17 cellular contexts compared by ENCODE assay signal in genomic region chr10:124605001-124605370, GRCh38.
DNase-seq lines count a peak whose midpoint lies in the region; ATAC-seq and TF ChIP-seq lines count a peak whose summit lies in the region.
"Had no signal": no experiment of that assay in that cellular context is flagged by ENCODE, and none has a peak within 500 bp of the region (broad histone marks: within the 10 kb centered on the region; RNA-seq: fewer than 3 reads in every experiment).

No MANE protein-coding gene starts in this region.

- peaks cover 3 to 9% of the 10 kb centered on the region in 2 donors for H3K4me1 Mint-ChIP-seq in natural killer cell treated with Interleukin-12 subunit alpha and Interleukin-12 subunit beta and Interleukin-15 and Interleukin-18, amount 100 ng/mL, for 72 hours (ENCODE audit: low read depth in 2 of 2)
- H3K4me1 Mint-ChIP-seq in natural killer cell: peaks cover 0 to 33% of the 10 kb centered on the region in 2 donors
- H3K4me1 Mint-ChIP-seq: activated naive CD8-positive, alpha-beta T cell treated with anti-CD3 and anti-CD28 coated beads for 36 hours had no signal

- intact Hi-C loops in natural killer cell (cut with micrococcal nuclease): no loop called here

- ATAC-seq in natural killer cell treated with Interleukin-12 subunit alpha and Interleukin-12 subunit beta and Interleukin-15 and Interleukin-18, amount 100 ng/mL, for 72 hours: no peak
- ATAC-seq in natural killer cell: no peak
- ATAC-seq: activated T-cell treated with anti-CD3 and anti-CD28 coated beads, Interleukin-2, amount 50 U/mL, for 72 hours; Panc1 had no signal

- H3K27me3 Mint-ChIP-seq in natural killer cell treated with Interleukin-12 subunit alpha and Interleukin-12 subunit beta and Interleukin-15 and Interleukin-18, amount 100 ng/mL, for 72 hours: no peaks in the 10 kb centered on the region
- H3K27me3 Mint-ChIP-seq in natural killer cell (ENCODE audit: low read depth in 2 of 2): no peaks in the 10 kb centered on the region
- H3K27me3 Mint-ChIP-seq: activated CD4-positive, alpha-beta memory T cell treated with anti-CD3 and anti-CD28 coated beads, Interleukin-2, amount 10 ng/mL, durations not matched to agents 7 days and 5 days; activated naive CD8-positive, alpha-beta T cell treated with anti-CD3 and anti-CD28 coated beads for 36 hours; CD8-positive, alpha-beta memory T cell had no signal

- no peaks in the 10 kb centered on the region for H3K36me3 Mint-ChIP-seq in natural killer cell treated with Interleukin-12 subunit alpha and Interleukin-12 subunit beta and Interleukin-15 and Interleukin-18, amount 100 ng/mL, for 72 hours
- no peaks in the 10 kb centered on the region for H3K36me3 Mint-ChIP-seq in natural killer cell
- H3K36me3 Mint-ChIP-seq: activated naive CD8-positive, alpha-beta T cell treated with anti-CD3 and anti-CD28 coated beads for 36 hours; CD8-positive, alpha-beta memory T cell had no signal

- no peak overlapping the region for H3K27ac Mint-ChIP-seq in natural killer cell treated with Interleukin-12 subunit alpha and Interleukin-12 subunit beta and Interleukin-15 and Interleukin-18, amount 100 ng/mL, for 72 hours
- H3K27ac Mint-ChIP-seq in natural killer cell: peak overlapping the region in 1 of 2 donors; percentile 66
- H3K27ac Mint-ChIP-seq: activated CD4-positive, alpha-beta memory T cell treated with anti-CD3 and anti-CD28 coated beads, Interleukin-2, amount 10 ng/mL, durations not matched to agents 7 days and 5 days; activated T-cell treated with anti-CD3 and anti-CD28 coated beads, Interleukin-2, amount 50 U/mL, for 72 hours had no signal

- TF ChIP-seq CTCF in natural killer cell (IDR thresholded peaks at IDR 0.05): no peak

- no peaks in the 10 kb centered on the region for H3K9me3 Mint-ChIP-seq in natural killer cell treated with Interleukin-12 subunit alpha and Interleukin-12 subunit beta and Interleukin-15 and Interleukin-18, amount 100 ng/mL, for 72 hours
- H3K9me3 Mint-ChIP-seq in natural killer cell: no peaks in the 10 kb centered on the region
- H3K9me3 Mint-ChIP-seq: activated CD4-positive, alpha-beta memory T cell treated with anti-CD3 and anti-CD28 coated beads, Interleukin-2, amount 10 ng/mL, durations not matched to agents 7 days and 5 days; activated naive CD8-positive, alpha-beta T cell treated with anti-CD3 and anti-CD28 coated beads for 36 hours; activated T-cell treated with anti-CD3 and anti-CD28 coated beads, Interleukin-2, amount 50 U/mL, for 72 hours; CD8-positive, alpha-beta memory T cell had no signal

- H3K4me3 Mint-ChIP-seq in natural killer cell treated with Interleukin-12 subunit alpha and Interleukin-12 subunit beta and Interleukin-15 and Interleukin-18, amount 100 ng/mL, for 72 hours: no peak overlapping the region
- H3K4me3 Mint-ChIP-seq in natural killer cell: no peak overlapping the region
- H3K4me3 Mint-ChIP-seq: activated CD4-positive, alpha-beta memory T cell treated with anti-CD3 and anti-CD28 coated beads, Interleukin-2, amount 10 ng/mL, durations not matched to agents 7 days and 5 days; activated naive CD8-positive, alpha-beta T cell treated with anti-CD3 and anti-CD28 coated beads for 36 hours; activated T-cell treated with anti-CD3 and anti-CD28 coated beads, Interleukin-2, amount 50 U/mL, for 72 hours had no signal

- DNase-seq in natural killer cell treated with Interleukin-12 subunit alpha and Interleukin-12 subunit beta and Interleukin-15 and Interleukin-18, amount 100 ng/mL, for 72 hours (ENCODE audit: low spot score): peak; percentile 45
- DNase-seq in natural killer cell (no peak), globus pallidus (ENCODE audit: low spot score) (peak; percentile 95), pons (ENCODE audit: low spot score) (peak; percentile 93), NCI-H2171 treated with DMSO at 0.1 percent for 48 hours (lab: John Stamatoyannopoulos, UW) (no peak), 8988T (no peak)
- no peak for DNase-seq in activated CD4-positive, CD25-positive, alpha-beta regulatory T cell treated with anti-CD3 and anti-CD28 coated beads, Interleukin-2, amount 50 U/mL, for 72 hours
- no peak for DNase-seq in stimulated activated naive CD4-positive, alpha-beta T cell treated with Interleukin-2 at 50 U/mL for 16 hours (lab: John Stamatoyannopoulos, UW)
- DNase-seq: activated CD4-positive, alpha-beta memory T cell treated with anti-CD3 and anti-CD28 coated beads, Interleukin-2, amount 10 ng/mL, durations not matched to agents 7 days and 5 days; activated naive CD8-positive, alpha-beta T cell treated with anti-CD3 and anti-CD28 coated beads for 36 hours; activated T-cell treated with anti-CD3 and anti-CD28 coated beads, Interleukin-2, amount 50 U/mL, for 72 hours; gastrocnemius medialis; NCI-H1048; NCI-H2107; NCI-H748 treated with DMSO at 0.1 percent for 48 hours had no signal

Comparison
In these comparisons a context has a peak if more than half of its experiments do, and no peak if none do; other contexts are left out.
1. DNase-seq: peak in natural killer cell treated with Interleukin-12 subunit alpha and Interleukin-12 subunit beta and Interleukin-15 and Interleukin-18, amount 100 ng/mL, for 72 hours (single experiment), globus pallidus (single experiment) and pons (single experiment); none in natural killer cell (single experiment), activated CD4-positive, CD25-positive, alpha-beta regulatory T cell treated with anti-CD3 and anti-CD28 coated beads, Interleukin-2, amount 50 U/mL, for 72 hours (single experiment), stimulated activated naive CD4-positive, alpha-beta T cell treated with Interleukin-2 at 50 U/mL for 16 hours (single experiment), NCI-H2171 treated with DMSO at 0.1 percent for 48 hours (single experiment) and 8988T (single experiment).